ENCODE assay signal across 9 cellular contexts in the genomic region with DNA sequence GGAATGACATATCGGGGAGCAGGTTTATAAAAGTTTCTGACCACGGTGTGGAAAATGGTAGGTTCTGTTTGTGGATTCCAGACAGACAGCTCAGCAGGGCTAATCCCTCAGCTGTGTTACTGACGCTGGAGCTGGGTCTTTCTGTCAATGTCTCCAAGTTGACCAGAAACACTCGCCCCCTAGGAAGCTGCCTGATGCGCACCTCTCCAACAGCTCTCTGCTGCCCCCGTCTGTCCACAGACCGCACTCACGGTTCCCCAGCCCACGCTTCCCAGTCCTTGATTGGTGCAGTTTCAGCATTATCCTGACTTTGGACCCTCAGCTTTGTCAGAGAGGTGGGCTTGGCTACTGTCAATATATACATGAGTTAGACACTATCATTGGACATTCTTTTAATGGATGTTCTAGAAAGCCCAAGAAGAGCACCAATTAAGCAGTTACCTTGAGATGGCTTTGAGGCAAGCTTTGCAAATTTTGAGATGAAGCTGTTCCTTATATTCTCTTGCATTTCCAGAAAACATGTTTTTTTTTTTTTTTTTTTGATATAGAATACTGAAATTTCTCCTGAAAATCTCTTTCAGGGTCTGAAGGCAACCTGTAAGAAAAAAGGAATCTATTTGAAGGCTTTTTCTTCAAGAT.
A peak's percentile ranks its signal among the peaks of the same experiment; 100 is the strongest.
DNase-seq lines count a peak whose midpoint lies in the region; ATAC-seq and TF ChIP-seq lines count a peak whose summit lies in the region.
"Had no signal": no experiment of that assay in that cellular context is flagged by ENCODE, and none has a peak within 500 bp of the region (broad histone marks: within the 10 kb centered on the region; RNA-seq: fewer than 3 reads in every experiment).

No MANE protein-coding gene starts in this region.

- TF ChIP-seq CTCF in mucosa of descending colon (IDR thresholded peaks at IDR 0.05), result peak; percentile 73

- no peaks in the 10 kb centered on the region for H3K4me1 ChIP-seq in mucosa of descending colon (ENCODE audit: low read depth)

- DNase-seq in AML-193 (lab: John Stamatoyannopoulos, UW) (peak; percentile 38 to 46), NCI-H748 treated with DMSO at 0.1 percent for 48 hours (lab: John Stamatoyannopoulos, UW) (peak; percentile 32), mucosa of descending colon (peak; percentile 62 to 81 (median 78))
- DNase-seq in activated CD8-positive, alpha-beta memory T cell treated with anti-CD3 and anti-CD28 coated beads for 1 hour (ENCODE audit: extremely low read depth in 1 of 2, low read depth in 1 of 2), result peak; percentile 25 to 65
- DNase-seq in effector memory CD8-positive, alpha-beta T cell, result peak; percentile 68 to 71 (median 70)
- peak; percentile 90 for DNase-seq in stimulated activated CD8-positive, alpha-beta memory T cell treated with anti-CD3 and anti-CD28 coated beads, Interleukin-4, amount 100 ng/mL, for 48 hours

- no peak overlapping the region for H3K4me3 Mint-ChIP-seq in effector memory CD8-positive, alpha-beta T cell

- no peaks in the 10 kb centered on the region for H3K9me3 ChIP-seq in mucosa of descending colon

- H3K4me3 ChIP-seq in mucosa of descending colon, result no peak overlapping the region
- H3K4me3 ChIP-seq: SK-N-MC had no signal

- no peaks in the 10 kb centered on the region for H3K36me3 Mint-ChIP-seq in effector memory CD8-positive, alpha-beta T cell (ENCODE audit: insufficient read depth)

- no peaks in the 10 kb centered on the region for H3K4me1 Mint-ChIP-seq in effector memory CD8-positive, alpha-beta T cell (ENCODE audit: low read depth in 2 of 2)

- H3K27ac Mint-ChIP-seq in effector memory CD8-positive, alpha-beta T cell, result no peak overlapping the region

- intact Hi-C loops in mucosa of descending colon (cut with DNase I, micrococcal nuclease), result loop anchor here in 1 of 2 donors (10.0 kb wide), 1 partner anchor 407 kb away; no protein-coding TSS in a partner anchor

- peaks cover 0 to 9% of the 10 kb centered on the region in 2 donors for H3K27me3 Mint-ChIP-seq in effector memory CD8-positive, alpha-beta T cell

- H3K9me3 Mint-ChIP-seq in effector memory CD8-positive, alpha-beta T cell, result no peaks in the 10 kb centered on the region

- no peaks in the 10 kb centered on the region for H3K36me3 ChIP-seq in mucosa of descending colon (ENCODE audit: low read depth)

- ATAC-seq in GM18909 (IDR thresholded peaks at IDR 0.05; ENCODE audit: poor library complexity, unreplicated experiment) (peak; percentile 94), HG03139 (IDR thresholded peaks at IDR 0.05; ENCODE audit: unreplicated experiment) (peak; percentile 95), mucosa of descending colon (peak; percentile 90)
- ATAC-seq in effector memory CD8-positive, alpha-beta T cell (replicated peaks), result peak; percentile 78

Comparison
In these comparisons a context has a peak if more than half of its experiments do, and no peak if none do; other contexts are left out.
1. DNase-seq: peak in every context shown above with its lines; median percentile 90 in stimulated activated CD8-positive, alpha-beta memory T cell treated with anti-CD3 and anti-CD28 coated beads, Interleukin-4, amount 100 ng/mL, for 48 hours; 78 in mucosa of descending colon; 70 in effector memory CD8-positive, alpha-beta T cell; 45 in activated CD8-positive, alpha-beta memory T cell treated with anti-CD3 and anti-CD28 coated beads for 1 hour; 42 in AML-193; 32 in NCI-H748 treated with DMSO at 0.1 percent for 48 hours.